2 cellular contexts compared by ENCODE assay signal in the genomic region with DNA sequence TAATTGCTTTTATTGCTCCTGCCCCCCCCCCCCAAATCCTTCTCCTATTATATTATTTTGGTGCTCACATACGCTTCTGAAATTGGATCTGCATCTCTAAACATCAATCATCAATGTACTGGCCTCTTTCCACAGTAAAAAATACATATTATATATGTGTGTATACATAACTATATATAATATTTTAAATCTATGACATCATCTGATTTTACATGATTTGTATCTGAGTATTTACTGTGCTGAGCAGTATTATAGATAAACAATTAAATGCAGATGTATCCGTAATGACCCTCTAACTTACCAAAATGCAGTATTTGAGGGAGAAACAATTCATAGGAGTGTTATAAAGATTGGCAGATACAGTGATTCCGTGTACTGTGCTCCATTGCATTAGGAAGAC.
TF ChIP-seq lines count a peak whose summit lies in the region.

No MANE protein-coding gene starts in this region.

TF ChIP-seq in A549, 52 proteins besides CTCF, POLR2A, EP300 and RAD21 (continued from another document):
- no peak for TF ChIP-seq CBX8 (IDR thresholded peaks at IDR 0.05)
- no peak for TF ChIP-seq EHF (CRISPR knock-in tag; IDR thresholded peaks at IDR 0.05)
- no peak for TF ChIP-seq ZFP36 (IDR thresholded peaks at IDR 0.05; ENCODE audit: borderline replicate concordance, partially characterized antibody)
- TF ChIP-seq HOXB5 (CRISPR knock-in tag; IDR thresholded peaks at IDR 0.05): no peak
- TF ChIP-seq RCOR1 (IDR thresholded peaks at IDR 0.05; ENCODE audit: low read depth, low read length): no peak
- TF ChIP-seq JUNB (IDR thresholded peaks at IDR 0.05): no peak
- TF ChIP-seq FOSL2 (IDR thresholded peaks at IDR 0.05): no peak
- no peak for TF ChIP-seq FOSL2 (CRISPR knock-in tag; IDR thresholded peaks at IDR 0.05)
- TF ChIP-seq SREBF2 (IDR thresholded peaks at IDR 0.05): no peak
- no peak for TF ChIP-seq MYC (IDR thresholded peaks at IDR 0.05; ENCODE audit: borderline replicate concordance, low read length)

TF ChIP-seq in HCT116, 20 proteins besides CTCF, POLR2A, EP300 and RAD21 (continued from another document):
- TF ChIP-seq CEBPB (IDR thresholded peaks at IDR 0.05; ENCODE audit: low read depth) (no peak), CBX3 (IDR thresholded peaks at IDR 0.05; ENCODE audit: low read depth) (no peak), ZFX (IDR thresholded peaks at IDR 0.05) (no peak), EZH2 (IDR thresholded peaks at IDR 0.05) (no peak), POLR2AphosphoS5 (IDR thresholded peaks at IDR 0.05; ENCODE audit: low read depth, low read length) (no peak), EZH2phosphoT487 (IDR thresholded peaks at IDR 0.05; ENCODE audit: borderline replicate concordance) (no peak), SIN3A (IDR thresholded peaks at IDR 0.05; ENCODE audit: low read depth) (no peak), ELF1 (IDR thresholded peaks at IDR 0.05; ENCODE audit: borderline replicate concordance, low read depth) (no peak), TCF7L2 (IDR thresholded peaks at IDR 0.05; ENCODE audit: borderline replicate concordance, extremely low read depth, insufficient read depth, insufficient read length) (no peak), EGR1 (IDR thresholded peaks at IDR 0.05; ENCODE audit: low read depth) (no peak), ZNF274 (IDR thresholded peaks at IDR 0.05; ENCODE audit: low read depth, low read length) (no peak), YY1 (IDR thresholded peaks at IDR 0.05; ENCODE audit: extremely low read depth, insufficient replicate concordance, low read depth, low read length) (no peak)
- TF ChIP-seq, protein P1, sequence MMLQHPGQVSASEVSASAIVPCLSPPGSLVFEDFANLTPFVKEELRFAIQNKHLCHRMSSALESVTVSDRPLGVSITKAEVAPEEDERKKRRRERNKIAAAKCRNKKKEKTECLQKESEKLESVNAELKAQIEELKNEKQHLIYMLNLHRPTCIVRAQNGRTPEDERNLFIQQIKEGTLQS (IDR thresholded peaks at IDR 0.05): no peak
- TF ChIP-seq, protein P2, sequence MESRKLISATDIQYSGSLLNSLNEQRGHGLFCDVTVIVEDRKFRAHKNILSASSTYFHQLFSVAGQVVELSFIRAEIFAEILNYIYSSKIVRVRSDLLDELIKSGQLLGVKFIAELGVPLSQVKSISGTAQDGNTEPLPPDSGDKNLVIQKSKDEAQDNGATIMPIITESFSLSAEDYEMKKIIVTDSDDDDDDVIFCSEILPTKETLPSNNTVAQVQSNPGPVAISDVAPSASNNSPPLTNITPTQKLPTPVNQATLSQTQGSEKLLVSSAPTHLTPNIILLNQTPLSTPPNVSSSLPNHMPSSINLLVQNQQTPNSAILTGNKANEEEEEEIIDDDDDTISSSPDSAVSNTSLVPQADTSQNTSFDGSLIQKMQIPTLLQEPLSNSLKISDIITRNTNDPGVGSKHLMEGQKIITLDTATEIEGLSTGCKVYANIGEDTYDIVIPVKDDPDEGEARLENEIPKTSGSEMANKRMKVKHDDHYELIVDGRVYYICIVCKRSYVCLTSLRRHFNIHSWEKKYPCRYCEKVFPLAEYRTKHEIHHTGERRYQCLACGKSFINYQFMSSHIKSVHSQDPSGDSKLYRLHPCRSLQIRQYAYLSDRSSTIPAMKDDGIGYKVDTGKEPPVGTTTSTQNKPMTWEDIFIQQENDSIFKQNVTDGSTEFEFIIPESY (IDR thresholded peaks at IDR 0.05; ENCODE audit: extremely low read depth, insufficient replicate concordance, low read length): no peak
- TF ChIP-seq, protein P3, sequence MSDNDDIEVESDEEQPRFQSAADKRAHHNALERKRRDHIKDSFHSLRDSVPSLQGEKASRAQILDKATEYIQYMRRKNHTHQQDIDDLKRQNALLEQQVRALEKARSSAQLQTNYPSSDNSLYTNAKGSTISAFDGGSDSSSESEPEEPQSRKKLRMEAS (IDR thresholded peaks at IDR 0.05): no peak
